ENCODE assay signal across 21 cellular contexts in genomic region chr14:101369916-101370592, GRCh38.
"Had no signal": no experiment of that assay in that cellular context is flagged by ENCODE, and none has a peak within 500 bp of the region (broad histone marks: within the 10 kb centered on the region; RNA-seq: fewer than 3 reads in every experiment).

No MANE protein-coding gene starts in this region.

- H3K4me3 Mint-ChIP-seq: activated T-cell treated with anti-CD3 and anti-CD28 coated beads, Interleukin-2, amount 50 U/mL, for 4 hours; stimulated activated effector memory CD8-positive, alpha-beta T cell treated with anti-CD3 and anti-CD28 coated beads, Interleukin-12 subunit alpha, Interleukin-12 subunit beta, amount 100 ng/mL, for 72 hours; T-cell had no signal

- H3K36me3 Mint-ChIP-seq: activated naive CD4-positive, alpha-beta T cell treated with anti-CD3 and anti-CD28 coated beads, Interleukin-2, amount 50 U/mL, for 72 hours; T-cell had no signal

- H3K4me3 ChIP-seq: body of pancreas, esophagus squamous epithelium, SK-N-MC, thyroid gland had no signal

- H3K4me1 ChIP-seq: body of pancreas, foreskin keratinocyte had no signal

- H3K27me3 ChIP-seq: body of pancreas, foreskin keratinocyte, thyroid gland had no signal

- H3K4me1 Mint-ChIP-seq: stimulated activated effector memory CD8-positive, alpha-beta T cell treated with anti-CD3 and anti-CD28 coated beads, Interleukin-12 subunit alpha, Interleukin-12 subunit beta, amount 100 ng/mL, for 72 hours; T-cell had no signal

- H3K27ac ChIP-seq: body of pancreas, foreskin keratinocyte, SK-N-MC, thyroid gland had no signal

- H3K36me3 ChIP-seq: esophagus squamous epithelium, thyroid gland had no signal

- DNase-seq: activated CD4-positive, alpha-beta T cell treated with anti-CD3 and anti-CD28 coated beads, Interleukin-2, amount 50 U/mL, for 48 hours; activated CD4-positive, CD25-positive, alpha-beta regulatory T cell treated with anti-CD3 and anti-CD28 coated beads, Interleukin-2, amount 50 U/mL, for 72 hours; activated effector memory CD4-positive, alpha-beta T cell treated with Interleukin-2 at 50 U/mL for 16 hours; activated T-cell treated with anti-CD3 and anti-CD28 coated beads, Interleukin-2, amount 50 U/mL, for 4 hours; amygdala; body of pancreas; central memory CD4-positive, alpha-beta T cell; cortex of kidney; effector CD8-positive, alpha-beta T cell; esophagus squamous epithelium; foreskin keratinocyte; glutamatergic neuron; kidney glomerular epithelial cell; stimulated activated CD4-positive, alpha-beta T cell treated with anti-CD3 and anti-CD28 coated beads, Interleukin-12 subunit alpha, Interleukin-12 subunit beta, amount 100 ng/mL, for 4 hours; stimulated activated CD4-positive, alpha-beta T cell treated with anti-CD3 and anti-CD28 coated beads, Interleukin-2, amount 100 ng/mL, for 24 hours; T-helper 9 cell; thyroid gland had no signal

- H3K9me3 ChIP-seq: body of pancreas, esophagus squamous epithelium, thyroid gland had no signal

- H3K9me3 Mint-ChIP-seq: activated naive CD4-positive, alpha-beta T cell treated with anti-CD3 and anti-CD28 coated beads, Interleukin-2, amount 50 U/mL, for 72 hours; activated T-cell treated with anti-CD3 and anti-CD28 coated beads, Interleukin-2, amount 50 U/mL, for 4 hours; stimulated activated effector memory CD8-positive, alpha-beta T cell treated with anti-CD3 and anti-CD28 coated beads, Interleukin-12 subunit alpha, Interleukin-12 subunit beta, amount 100 ng/mL, for 72 hours; T-cell had no signal

- H3K27ac Mint-ChIP-seq: activated naive CD4-positive, alpha-beta T cell treated with anti-CD3 and anti-CD28 coated beads, Interleukin-2, amount 50 U/mL, for 72 hours; stimulated activated effector memory CD8-positive, alpha-beta T cell treated with anti-CD3 and anti-CD28 coated beads, Interleukin-12 subunit alpha, Interleukin-12 subunit beta, amount 100 ng/mL, for 72 hours; T-cell had no signal
